Comparison of ENCODE assay signal across 28 cellular contexts in the genomic region with DNA sequence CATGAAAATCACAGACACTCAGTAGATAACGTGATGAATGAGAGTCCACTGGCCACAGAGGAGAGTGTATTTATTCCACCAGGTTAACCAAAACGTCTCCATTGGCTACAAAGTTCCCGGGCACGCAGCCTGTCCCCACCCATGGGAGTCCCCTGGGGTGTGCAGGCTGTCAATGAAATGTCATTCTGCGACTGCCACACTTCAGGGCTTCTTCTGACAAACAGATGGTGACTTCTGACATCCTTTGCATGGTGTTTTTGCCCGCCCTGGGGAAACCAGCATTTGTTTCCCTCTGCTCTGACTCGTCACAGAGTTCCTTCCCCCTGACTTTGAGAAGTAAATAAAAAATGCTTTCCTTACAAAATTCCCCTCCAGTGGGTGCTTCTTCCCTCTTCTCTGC. TPM values are rescaled to one million over a fixed set of nuclear protein-coding genes. Genes with fewer than 3 reads are reported as not detected.
DNase-seq lines count a peak whose midpoint lies in the region; ATAC-seq and TF ChIP-seq lines count a peak whose summit lies in the region.
"Had no signal": no experiment of that assay in that cellular context is flagged by ENCODE, and none has a peak within 500 bp of the region (broad histone marks: within the 10 kb centered on the region; RNA-seq: fewer than 3 reads in every experiment).

No MANE protein-coding gene starts in this region.

- H3K4me1 ChIP-seq in osteoblast (ENCODE audit: insufficient read depth, low read length): peaks cover 18% of the 10 kb centered on the region

- intact Hi-C loops in CD14-positive monocyte (cut with micrococcal nuclease): no loop called here

- H3K27me3 Mint-ChIP-seq in CD14-positive monocyte (ENCODE audit: low read depth in 3 of 3) (peaks cover 5 to 10% (median 9%) of the 10 kb centered on the region in 3 donors), T-helper 17 cell (no peaks in the 10 kb centered on the region)

- H3K4me3 Mint-ChIP-seq in CD14-positive monocyte (no peak overlapping the region), T-helper 17 cell (no peak overlapping the region)
- H3K4me3 Mint-ChIP-seq: activated naive CD8-positive, alpha-beta T cell treated with anti-CD3 and anti-CD28 coated beads, Interleukin-2, amount 10 ng/mL, durations not matched to agents 7 days and 5 days; activated T-helper 17 cell treated with anti-CD3 and anti-CD28 coated beads, Interleukin-2, amount 50 U/mL, for 72 hours; effector memory CD8-positive, alpha-beta T cell; H9 had no signal

- DNase-seq in CD14-positive monocyte (ENCODE audit: low spot score) (no peak), T-helper 17 cell (no peak), osteoblast (ENCODE audit: insufficient read length, low spot score, missing footprints) (peak; percentile 69), LoVo (ENCODE audit: low spot score) (no peak), UCSD-AML1 (lab: John Stamatoyannopoulos, UW; ENCODE audit: unreplicated experiment) (no peak), NCI-H1417 treated with DMSO at 0.1 percent for 48 hours (lab: John Stamatoyannopoulos, UW) (no peak)
- no peak for DNase-seq in effector CD8-positive, alpha-beta T cell (lab: John Stamatoyannopoulos, UW)
- DNase-seq: activated CD4-positive, alpha-beta T cell treated with anti-CD3 and anti-CD28 coated beads, Interleukin-2, amount 50 U/mL, for 1 hour; activated naive CD8-positive, alpha-beta T cell treated with anti-CD3 and anti-CD28 coated beads, Interleukin-2, amount 10 ng/mL, durations not matched to agents 7 days and 5 days; effector memory CD8-positive, alpha-beta T cell; EL; foreskin melanocyte; H9; hippocampal formation; NCI-H187 treated with DMSO at 0.1 percent for 48 hours; NCI-H226; small intestine; stimulated activated CD4-positive, alpha-beta T cell treated with anti-CD3 and anti-CD28 coated beads, Interleukin-2, amount 100 ng/mL, for 48 hours; stimulated activated naive CD4-positive, alpha-beta T cell treated with Interleukin-2 at 50 U/mL for 16 hours; T-helper 1 cell had no signal

- TF ChIP-seq CTCF in CD14-positive monocyte (IDR thresholded peaks at IDR 0.05): no peak
- TF ChIP-seq CTCF in osteoblast (IDR thresholded peaks at IDR 0.05; ENCODE audit: extremely low read depth, low read depth, low read length): no peak

- peaks cover 81% of the 10 kb centered on the region for H4K20me1 ChIP-seq in osteoblast (ENCODE audit: insufficient read depth, low read length)

- peak overlapping the region; percentile 16 to 82 (median 31) for H3K27ac Mint-ChIP-seq in CD14-positive monocyte
- no peak overlapping the region for H3K27ac Mint-ChIP-seq in T-helper 17 cell
- H3K27ac Mint-ChIP-seq: activated naive CD8-positive, alpha-beta T cell treated with anti-CD3 and anti-CD28 coated beads, Interleukin-2, amount 10 ng/mL, durations not matched to agents 7 days and 5 days; activated T-helper 17 cell treated with anti-CD3 and anti-CD28 coated beads, Interleukin-2, amount 50 U/mL, for 72 hours; effector memory CD8-positive, alpha-beta T cell; H9 had no signal

- H3K4me1 Mint-ChIP-seq in CD14-positive monocyte (peaks cover 42% of the 10 kb centered on the region), T-helper 17 cell (no peaks in the 10 kb centered on the region)
- H3K4me1 Mint-ChIP-seq: activated naive CD8-positive, alpha-beta T cell treated with anti-CD3 and anti-CD28 coated beads, Interleukin-2, amount 10 ng/mL, durations not matched to agents 7 days and 5 days; activated T-helper 17 cell treated with anti-CD3 and anti-CD28 coated beads, Interleukin-2, amount 50 U/mL, for 72 hours had no signal

- H3K27me3 ChIP-seq in osteoblast (ENCODE audit: insufficient read depth, low read length): no peaks in the 10 kb centered on the region
- H3K27me3 ChIP-seq: SJSA1, tibial nerve had no signal

- H3K9me3 ChIP-seq in T-helper 17 cell (ENCODE audit: control insufficient read depth, low read length, poor library complexity, severe bottlenecking) (no peaks in the 10 kb centered on the region), osteoblast (ENCODE audit: low read depth, low read length) (no peaks in the 10 kb centered on the region)
- H3K9me3 ChIP-seq: neutrophil, SJSA1, tibial nerve had no signal

- H2AFZ ChIP-seq in osteoblast (ENCODE audit: low read length): no peak overlapping the region

- H3K36me3 Mint-ChIP-seq in CD14-positive monocyte (peaks cover 70 to 73% of the 10 kb centered on the region in 2 donors), T-helper 17 cell (ENCODE audit: low read depth) (no peaks in the 10 kb centered on the region)
- H3K36me3 Mint-ChIP-seq: activated naive CD8-positive, alpha-beta T cell treated with anti-CD3 and anti-CD28 coated beads, Interleukin-2, amount 10 ng/mL, durations not matched to agents 7 days and 5 days had no signal

- no peak overlapping the region for H3K4me2 ChIP-seq in osteoblast (ENCODE audit: insufficient read depth, low read length)
- H3K4me2 ChIP-seq: KMS-11 had no signal

- peaks cover 0 to 2% (median 0%) of the 10 kb centered on the region in 7 donors for H3K9me3 Mint-ChIP-seq in CD14-positive monocyte
- H3K9me3 Mint-ChIP-seq: activated naive CD8-positive, alpha-beta T cell treated with anti-CD3 and anti-CD28 coated beads, Interleukin-2, amount 10 ng/mL, durations not matched to agents 7 days and 5 days; H9 had no signal

- H3K4me3 ChIP-seq in osteoblast (ENCODE audit: insufficient read depth, low read length): no peak overlapping the region
- H3K4me3 ChIP-seq: SJSA1, tibial nerve had no signal

- H3K79me2 ChIP-seq in osteoblast (ENCODE audit: insufficient read depth, low read length): peaks cover 38% of the 10 kb centered on the region

- H3K36me3 ChIP-seq in osteoblast (ENCODE audit: insufficient read depth, low read length): peaks cover 15% of the 10 kb centered on the region
- H3K36me3 ChIP-seq: neutrophil had no signal

- ATAC-seq in HG02870 (IDR thresholded peaks at IDR 0.05; ENCODE audit: unreplicated experiment): peak; percentile 56
- ATAC-seq in T-helper 17 cell: peak; percentile 18
- ATAC-seq: activated T-helper 17 cell treated with anti-CD3 and anti-CD28 coated beads, Interleukin-2, amount 50 U/mL, for 72 hours; effector memory CD8-positive, alpha-beta T cell; esophagus mucosa had no signal

- H3K27ac ChIP-seq in osteoblast (ENCODE audit: low read depth, low read length): no peak overlapping the region
- H3K27ac ChIP-seq: KMS-11, neutrophil, SJSA1 had no signal

RNA-seq across cellular contexts. Expression of gene TNS3, which starts 38.3 kb away (rescaled TPM):
- polyA plus RNA-seq in CD14-positive monocyte: 1 to 10 TPM; 5.2 to 7.9 TPM
- 1 to 10 TPM; 2.3 to 2.6 TPM for total RNA-seq in T-helper 17 cell
- 67.3 and 88.1 TPM in 2 replicates for total RNA-seq in osteoblast
- total RNA-seq: A673 had no signal

Comparison
In these comparisons a context has a peak if more than half of its experiments do, and no peak if none do; other contexts are left out.
1. RNA of gene TNS3, which starts 38.3 kb away (total RNA-seq): 67.3 to 88.1 TPM in osteoblast; 2.3 to 2.6 TPM in T-helper 17 cell; every median in the first group is over 10 times any median in the second.